In genomic region chr18:59249186-59249774, GRCh38 we compare ENCODE assay signal across 8 cellular contexts. TPM values are rescaled to one million over a fixed set of nuclear protein-coding genes. Genes with fewer than 3 reads are reported as not detected.
DNase-seq lines count a peak whose midpoint lies in the region; ATAC-seq and TF ChIP-seq lines count a peak whose summit lies in the region.

No MANE protein-coding gene starts in this region.

- no peak overlapping the region for H3K4me3 ChIP-seq in left ventricle myocardium inferior
- no peak overlapping the region for H3K4me3 ChIP-seq in skeletal muscle cell (ENCODE audit: low read depth, low read length)

- H3K27me3 ChIP-seq in left ventricle myocardium inferior (ENCODE audit: low read depth), result peaks cover 77% of the 10 kb centered on the region

- H3K27ac ChIP-seq in left ventricle myocardium inferior (replicated peaks), result no peak overlapping the region

- no peaks in the 10 kb centered on the region for H3K4me1 Mint-ChIP-seq in activated naive CD8-positive, alpha-beta T cell treated with anti-CD3 and anti-CD28 coated beads for 36 hours

- H3K4me1 ChIP-seq in left ventricle myocardium inferior, result no peaks in the 10 kb centered on the region

- H3K36me3 ChIP-seq in left ventricle myocardium inferior, result no peaks in the 10 kb centered on the region

- H3K9me3 ChIP-seq in left ventricle myocardium inferior (replicated peaks), result no peaks in the 10 kb centered on the region

- intact Hi-C loops in left ventricle myocardium inferior (cut with micrococcal nuclease), result loop anchor here (5.0 kb wide), 1 partner anchor 153 kb away; no protein-coding TSS in a partner anchor

- peak; percentile 76 for TF ChIP-seq CTCF in left ventricle myocardium inferior (IDR thresholded peaks at IDR 0.05; ENCODE audit: borderline replicate concordance)

- H3K4me3 Mint-ChIP-seq in activated naive CD8-positive, alpha-beta T cell treated with anti-CD3 and anti-CD28 coated beads for 36 hours, result no peak overlapping the region

- H3K27me3 Mint-ChIP-seq in activated naive CD8-positive, alpha-beta T cell treated with anti-CD3 and anti-CD28 coated beads for 36 hours, result peaks cover 60% of the 10 kb centered on the region

- no peaks in the 10 kb centered on the region for H3K9me3 Mint-ChIP-seq in activated naive CD8-positive, alpha-beta T cell treated with anti-CD3 and anti-CD28 coated beads for 36 hours

- no peak overlapping the region for H3K27ac Mint-ChIP-seq in activated naive CD8-positive, alpha-beta T cell treated with anti-CD3 and anti-CD28 coated beads for 36 hours

- DNase-seq in DMS 273 treated with DMSO at 0.1 percent for 48 hours (lab: John Stamatoyannopoulos, UW) (peak; percentile 59), HCEC 1CT (peak; percentile 64), NCI-H2171 treated with DMSO at 0.1 percent for 48 hours (lab: John Stamatoyannopoulos, UW) (peak; percentile 74), left ventricle myocardium inferior (no peak), skeletal muscle cell (ENCODE audit: low read depth) (peak; percentile 49), KG1 (lab: John Stamatoyannopoulos, UW) (no peak)
- peak; percentile 17 for DNase-seq in activated naive CD8-positive, alpha-beta T cell treated with anti-CD3 and anti-CD28 coated beads for 36 hours

- no peak for ATAC-seq in HG03469 (IDR thresholded peaks at IDR 0.05; ENCODE audit: unreplicated experiment)

- no peaks in the 10 kb centered on the region for H3K36me3 Mint-ChIP-seq in activated naive CD8-positive, alpha-beta T cell treated with anti-CD3 and anti-CD28 coated beads for 36 hours

RNA-seq across cellular contexts. Expression of gene RAX, which starts 24.0 kb away (rescaled TPM):
- total RNA-seq in activated naive CD8-positive, alpha-beta T cell treated with anti-CD3 and anti-CD28 coated beads for 36 hours, result not detected
- not detected for total RNA-seq in left ventricle myocardium inferior

RNA-seq across cellular contexts. Expression of gene GRP, which starts 29.3 kb away (rescaled TPM):
- not detected for total RNA-seq in activated naive CD8-positive, alpha-beta T cell treated with anti-CD3 and anti-CD28 coated beads for 36 hours
- not detected for total RNA-seq in left ventricle myocardium inferior

Comparison
In these comparisons a context has a peak if more than half of its experiments do, and no peak if none do; other contexts are left out.
1. DNase-seq: peak in DMS 273 treated with DMSO at 0.1 percent for 48 hours (single experiment), HCEC 1CT (single experiment), NCI-H2171 treated with DMSO at 0.1 percent for 48 hours (single experiment), activated naive CD8-positive, alpha-beta T cell treated with anti-CD3 and anti-CD28 coated beads for 36 hours (single experiment) and skeletal muscle cell (single experiment); none in left ventricle myocardium inferior (single experiment) and KG1 (single experiment).